In the genomic region with DNA sequence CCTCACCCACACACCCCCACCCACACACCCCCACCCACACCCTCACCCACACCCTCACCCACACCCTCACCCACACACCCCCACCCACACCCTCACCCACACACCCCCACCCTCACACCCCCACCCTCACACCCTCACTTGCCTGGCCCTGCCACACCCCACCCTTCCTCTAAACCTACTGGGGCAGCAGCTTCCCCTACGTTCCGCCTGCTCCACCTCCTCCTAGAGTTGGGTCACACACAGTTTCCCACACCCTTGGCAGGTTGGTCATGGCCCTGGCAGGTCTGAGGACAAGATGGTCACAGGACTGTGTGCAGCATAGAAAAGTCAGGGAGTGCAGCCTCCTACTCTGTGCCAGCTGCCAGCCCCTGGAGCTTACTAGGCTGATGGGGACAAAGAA, we compare ENCODE assay signal across 7 cellular contexts. TPM values are rescaled to one million over a fixed set of nuclear protein-coding genes. Genes with fewer than 3 reads are reported as not detected.
"Had no signal": no experiment of that assay in that cellular context is flagged by ENCODE, and none has a peak within 500 bp of the region (broad histone marks: within the 10 kb centered on the region; RNA-seq: fewer than 3 reads in every experiment).

No MANE protein-coding gene starts in this region.

RNA-seq across cellular contexts. Expression of a gene that starts 30.3 kb away (rescaled TPM):
- total RNA-seq: endodermal cell, fibroblast of lung, foreskin keratinocyte, lung microvascular endothelial cell, osteocyte, urinary bladder had no signal
- polyA plus RNA-seq: fibroblast of lung, foreskin keratinocyte, smooth muscle cell had no signal
